In the genomic region with DNA sequence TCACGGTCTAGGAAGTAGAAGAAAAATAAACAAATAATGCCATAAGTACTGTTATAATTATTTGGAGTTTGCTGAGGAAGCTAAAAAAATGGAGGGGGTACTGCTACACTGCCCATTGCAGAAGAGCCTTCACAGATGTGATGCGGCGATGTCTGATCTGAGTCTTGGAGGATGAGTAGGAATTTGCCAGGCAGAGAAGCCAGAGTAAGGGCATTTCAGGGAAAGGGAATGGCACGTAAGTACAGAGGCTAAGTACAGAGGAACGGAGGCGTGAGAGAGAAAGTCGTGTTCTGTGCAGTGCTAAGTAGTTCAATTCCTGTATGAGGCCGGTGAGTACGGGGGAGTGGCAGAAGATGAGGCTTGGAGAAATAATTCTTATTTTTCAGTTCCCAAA, we compare ENCODE assay signal across 8 cellular contexts. TPM values are rescaled to one million over a fixed set of nuclear protein-coding genes. Genes with fewer than 3 reads are reported as not detected.
A peak's percentile ranks its signal among the peaks of the same experiment; 100 is the strongest.
DNase-seq lines count a peak whose midpoint lies in the region; ATAC-seq, FAIRE-seq and TF ChIP-seq lines count a peak whose summit lies in the region.

No MANE protein-coding gene starts in this region.

- no peak for FAIRE-seq in H1 (lab: Jason Lieb, UNC)

- no peak overlapping the region for H2AK5ac ChIP-seq in H1 (ENCODE audit: low read depth, low read length)

- H2BK120ac ChIP-seq in H1 (replicated peaks; ENCODE audit: low read depth, low read length), result no peak overlapping the region

- peaks cover 18 to 40% of the 10 kb centered on the region in 2 experiments for H3K79me2 ChIP-seq in H1 (ENCODE audit: control insufficient read depth in 1 of 2, insufficient read depth in 2 of 2, low read length in 2 of 2)

- TF ChIP-seq EP300 in H1 (IDR thresholded peaks at IDR 0.05; ENCODE audit: borderline replicate concordance in 1 of 2, low read depth in 2 of 2, low read length in 2 of 2), result no peak

- intact Hi-C loops in Panc1 (cut with micrococcal nuclease; ENCODE audit: unreplicated experiment), result no loop called here

- no peak overlapping the region for H3K4ac ChIP-seq in H1 (replicated peaks; ENCODE audit: insufficient read length, low read depth, low read length)

- ATAC-seq in Panc1, result peak; percentile 36; the same call in 1 of the 2 replicates
- ATAC-seq in activated CD4-positive, CD25-positive, alpha-beta regulatory T cell treated with anti-CD3 and anti-CD28 coated beads, Interleukin-2, amount 50 U/mL, for 24 hours, result no peak
- ATAC-seq in GM18520 (IDR thresholded peaks at IDR 0.05; ENCODE audit: unreplicated experiment), result no peak

- H3K36me3 Mint-ChIP-seq in activated naive CD4-positive, alpha-beta T cell treated with anti-CD3 and anti-CD28 coated beads, Interleukin-2, amount 10 ng/mL, durations not matched to agents 7 days and 5 days, result peaks cover 8% of the 10 kb centered on the region
- no peaks in the 10 kb centered on the region for H3K36me3 Mint-ChIP-seq in nephron (ENCODE audit: low read depth)

- no peak overlapping the region for H3K14ac ChIP-seq in H1 (ENCODE audit: insufficient read length)

- POLR2A ChIA-PET in Panc1 (lab: Charles Lee), result interaction anchor here (0.6 to 1.2 kb wide), 4 partner anchors 13 to 146 kb away, joined by 3 to 6 read pairs (median 4); no protein-coding TSS in a partner anchor
- POLR2A ChIA-PET in H1 (lab: Charles Lee; ENCODE audit: partially characterized antibody), result interaction anchor here (0.6 to 2.7 kb wide), 6 partner anchors 11 to 394 kb away, joined by 3 to 14 read pairs (median 4); a partner anchor contains a TSS

- H2AFZ ChIP-seq in H1 (ENCODE audit: low read length), result peak overlapping the region; percentile 46

- H4K91ac ChIP-seq in H1 (replicated peaks; ENCODE audit: insufficient read length, low read length), result no peak overlapping the region

- peaks cover 10% of the 10 kb centered on the region for H3K4me1 ChIP-seq in Panc1 (ENCODE audit: control insufficient read depth, insufficient read depth, low read length)
- no peaks in the 10 kb centered on the region for H3K4me1 ChIP-seq in H1 (replicated peaks in 1 of 4; ENCODE audit: control insufficient read depth in 3 of 4, insufficient read depth in 4 of 4, low read length in 3 of 4)

- no peak overlapping the region for H3K9ac ChIP-seq in H1 (replicated peaks in 1 of 4; ENCODE audit: extremely low read depth in 1 of 4, low read depth in 3 of 4, low read length in 3 of 4)

- H4K8ac ChIP-seq in H1 (ENCODE audit: extremely low read depth, insufficient read depth, low read length), result no peak overlapping the region

- peak overlapping the region; percentile 96 for H3K27ac Mint-ChIP-seq in activated naive CD4-positive, alpha-beta T cell treated with anti-CD3 and anti-CD28 coated beads, Interleukin-2, amount 10 ng/mL, durations not matched to agents 7 days and 5 days
- H3K27ac Mint-ChIP-seq in nephron, result peak overlapping the region; percentile 3 to 86 (median 50)

- H3K23ac ChIP-seq in H1 (ENCODE audit: insufficient read length), result no peak overlapping the region

- H3K36me3 ChIP-seq in Panc1 (ENCODE audit: control insufficient read depth, insufficient read depth, low read length) (no peaks in the 10 kb centered on the region; the same call in 1 of the 2 replicates), H1 (ENCODE audit: control insufficient read depth in 2 of 4, insufficient read depth in 4 of 4, low read length in 3 of 4) (no peaks in the 10 kb centered on the region)

- H3K4me3 Mint-ChIP-seq in activated naive CD4-positive, alpha-beta T cell treated with anti-CD3 and anti-CD28 coated beads, Interleukin-2, amount 10 ng/mL, durations not matched to agents 7 days and 5 days, result peak overlapping the region; percentile 92
- H3K4me3 Mint-ChIP-seq in nephron, result peak overlapping the region; percentile 90 to 96 (median 94)

- peak; percentile 28 for DNase-seq in activated naive CD4-positive, alpha-beta T cell treated with anti-CD3 and anti-CD28 coated beads, Interleukin-2, amount 10 ng/mL, durations not matched to agents 7 days and 5 days
- no peak for DNase-seq in activated naive CD4-positive, alpha-beta T cell treated with anti-CD3 and anti-CD28 coated beads, Interleukin-2, amount 50 U/mL, for 16 hours
- DNase-seq in Panc1 (ENCODE audit: low read depth, low spot score) (no peak), H1 (ENCODE audit: low read depth in 1 of 2, low spot score in 2 of 2) (no peak), SHP77 (lab: John Stamatoyannopoulos, UW) (no peak)

- in situ Hi-C loops in Panc1 (cut with HindIII; ENCODE audit: low pct_unique_long_range_greater_than_20kb, low sequenced_read_pairs), result no loop called here

- H3K18ac ChIP-seq in H1 (ENCODE audit: extremely low read depth, low read length), result no peak overlapping the region

- H4K5ac ChIP-seq in H1 (ENCODE audit: insufficient read length, low read depth, low read length), result no peak overlapping the region

- H3K27me3 Mint-ChIP-seq in activated naive CD4-positive, alpha-beta T cell treated with anti-CD3 and anti-CD28 coated beads, Interleukin-2, amount 10 ng/mL, durations not matched to agents 7 days and 5 days, result no peaks in the 10 kb centered on the region
- peaks cover 13% of the 10 kb centered on the region for H3K27me3 Mint-ChIP-seq in nephron (ENCODE audit: low read depth)

- H3K27ac ChIP-seq in Panc1 (ENCODE audit: low read length), result peak overlapping the region; percentile 66
- H3K27ac ChIP-seq in H1 (ENCODE audit: low read depth, low read length), result no peak overlapping the region

- no peak overlapping the region for H2BK20ac ChIP-seq in H1 (ENCODE audit: low read length)

- no peak for TF ChIP-seq RAD21 in H1 (IDR thresholded peaks at IDR 0.05 in 1 of 2, conservative IDR thresholded peaks at IDR 0.05 in 1 of 2; ENCODE audit: low read depth in 2 of 2, low read length in 2 of 2)

- TF ChIP-seq POLR2A in H1 (IDR thresholded peaks at IDR 0.05; ENCODE audit: control extremely low read depth in 1 of 2, low read depth in 2 of 2, low read length in 2 of 2), result no peak

- peaks cover 6% of the 10 kb centered on the region; the same call in 1 of the 2 replicates for H3K23me2 ChIP-seq in H1 (ENCODE audit: low read depth, low read length)

- H3K27me3 ChIP-seq in Panc1 (ENCODE audit: control insufficient read depth, insufficient read depth, low read length) (no peaks in the 10 kb centered on the region), H1 (replicated peaks in 1 of 4; ENCODE audit: control insufficient read depth in 3 of 4, extremely low read depth in 1 of 4, insufficient read depth in 3 of 4, low read length in 3 of 4) (no peaks in the 10 kb centered on the region)

- H2BK12ac ChIP-seq in H1 (ENCODE audit: low read depth, low read length), result 0 out of 2 replicates have a peak overlapping the region, but pooled peaks have one; percentile 32

- CTCF ChIA-PET in activated naive CD4-positive, alpha-beta T cell treated with anti-CD3 and anti-CD28 coated beads, Interleukin-2, amount 10 ng/mL, durations not matched to agents 7 days and 5 days (lab: Charles Lee), result interaction anchor here (0.5 to 1.6 kb wide), 6 partner anchors 66 to 167 kb away, joined by 3 to 15 read pairs (median 6); a partner anchor contains a TSS
- CTCF ChIA-PET in Panc1 (lab: Charles Lee) (interaction anchor here (0.5 to 1.9 kb wide), 6 partner anchors 10 to 135 kb away, joined by 3 to 7 read pairs (median 6); a partner anchor contains a TSS), H1 (lab: Charles Lee; ENCODE audit: partially characterized antibody) (interaction anchor here (0.9 to 3.0 kb wide), 7 partner anchors 20 to 166 kb away, joined by 3 to 11 read pairs (median 7); a partner anchor contains a TSS)

- no peaks in the 10 kb centered on the region for H3K79me1 ChIP-seq in H1 (ENCODE audit: low read depth, low read length)

- H3K4me2 ChIP-seq in H1 (ENCODE audit: insufficient read depth in 1 of 2, low read depth in 2 of 2, low read length in 2 of 2), result peak overlapping the region; percentile 61 to 75

- H3K56ac ChIP-seq in H1 (replicated peaks; ENCODE audit: insufficient read length, low read depth, low read length), result no peak overlapping the region

- H3K9me3 Mint-ChIP-seq in activated naive CD4-positive, alpha-beta T cell treated with anti-CD3 and anti-CD28 coated beads, Interleukin-2, amount 10 ng/mL, durations not matched to agents 7 days and 5 days, result no peaks in the 10 kb centered on the region
- no peaks in the 10 kb centered on the region for H3K9me3 Mint-ChIP-seq in nephron

- peaks cover 45% of the 10 kb centered on the region for H3K4me1 Mint-ChIP-seq in activated naive CD4-positive, alpha-beta T cell treated with anti-CD3 and anti-CD28 coated beads, Interleukin-2, amount 10 ng/mL, durations not matched to agents 7 days and 5 days
- peaks cover 19% of the 10 kb centered on the region for H3K4me1 Mint-ChIP-seq in nephron

- H2BK15ac ChIP-seq in H1 (ENCODE audit: low read length), result peak overlapping the region; percentile 34; the same call in 1 of the 2 replicates

- no TSS peak for BruUV-seq in Panc1 (replicated peaks; lab: Mats Ljungman, UMichigan)

- TF ChIP-seq CTCF in Panc1 (IDR thresholded peaks at IDR 0.05), result no peak
- no peak for TF ChIP-seq CTCF in H1 (IDR thresholded peaks at IDR 0.05; ENCODE audit: control extremely low read depth in 1 of 3, insufficient read depth in 1 of 3, low read depth in 1 of 3, low read length in 3 of 3)
- TF ChIP-seq CTCF in nephron (IDR thresholded peaks at IDR 0.05; ENCODE audit: unreplicated experiment in 3 of 3), result no peak

- peaks cover 3% of the 10 kb centered on the region in 2 experiments for H4K20me1 ChIP-seq in H1 (replicated peaks in 1 of 2; ENCODE audit: control insufficient read depth in 1 of 2, insufficient read depth in 2 of 2, low read length in 2 of 2)

- no peaks in the 10 kb centered on the region for H3K9me3 ChIP-seq in Panc1 (ENCODE audit: control insufficient read depth, insufficient read depth, low read depth, low read length)
- H3K9me3 ChIP-seq in H1 (ENCODE audit: insufficient read depth in 2 of 2, low read depth in 1 of 2, low read length in 1 of 2), result no peaks in the 10 kb centered on the region

- H3K4me3 ChIP-seq in Panc1 (ENCODE audit: low read depth in 2 of 2, low read length in 2 of 2) (peak overlapping the region; percentile 80 to 94), H1 (ENCODE audit: extremely low read depth in 1 of 4, insufficient read depth in 2 of 4, low read depth in 3 of 4, low read length in 4 of 4) (peak overlapping the region in 1 of 4 experiments; percentile 93; a peak in 4 of 8 replicates)

- no peak overlapping the region for H2BK5ac ChIP-seq in H1 (ENCODE audit: low read depth, low read length)

- WGBS in H1 (ENCODE audit: extremely low coverage in 1 of 2, insufficient coverage in 1 of 2, insufficient read length in 1 of 2, insufficient replicate concordance in 2 of 2, low coverage in 1 of 2, low lambda C conversion rate in 2 of 2, missing lambda C conversion rate in 1 of 2), 2 experiments, result 70% methylated on average over 9 of the region's 9 CpGs; no CpG with 5 or more reads in 1 of the 2 experiments

RNA-seq across cellular contexts. Expression of a gene that starts 0.7 kb away (rescaled TPM):
- total RNA-seq in Panc1 (2021; ENCODE audit: unreplicated experiment), result 148 TPM
- 94.8 TPM for polyA plus RNA-seq in Panc1 (2012; ENCODE audit: insufficient read length)
- 101 and 102 TPM in 2 replicates for total RNA-seq in H1 (2021; fragmentation: NEBNext Ultra II Directional; extraction: Animal tissue kit (Norgen Biotek cat#: 25700))
- 44.2 and 51.8 TPM in 2 replicates for polyA plus RNA-seq in H1 (2011; rRNA removed)
- 58.1 TPM for polyA plus RNA-seq in H1 (2011; cell fraction: cytosol; rRNA removed)
- polyA plus RNA-seq in H1 (2011; cell fraction: nucleus; rRNA removed), result 45.2 TPM
- polyA plus RNA-seq in H1 (2012, experiment 1 of 2), result 58.4 to 70.9 TPM (median 63.2 TPM) in 4 replicates
- 69.4 TPM for polyA plus RNA-seq in H1 (2012, experiment 2 of 2)
- polyA plus RNA-seq in H1 (2013, experiment 1 of 2), result 96.2 TPM
- polyA plus RNA-seq in H1 (2013, experiment 2 of 2), result 83.9 TPM
- 40.6 and 44.1 TPM in 2 replicates for polyA minus RNA-seq in H1 (2011; rRNA and poly(A)+ RNA removed)
- polyA minus RNA-seq in H1 (2011; cell fraction: cytosol; rRNA and poly(A)+ RNA removed), result 20.0 TPM
- polyA minus RNA-seq in H1 (2011; cell fraction: nucleus; rRNA and poly(A)+ RNA removed), result 41.5 TPM

RNA-seq across cellular contexts. Expression of a gene that starts 50.2 kb away (rescaled TPM):
- total RNA-seq in Panc1 (2021; ENCODE audit: unreplicated experiment), result 129 TPM
- 156 TPM for polyA plus RNA-seq in Panc1 (2012; ENCODE audit: insufficient read length)
- total RNA-seq in H1 (2021; fragmentation: NEBNext Ultra II Directional; extraction: Animal tissue kit (Norgen Biotek cat#: 25700)), result 54.8 and 64.3 TPM in 2 replicates
- polyA plus RNA-seq in H1 (2011; rRNA removed), result 69.9 and 147 TPM in 2 replicates
- polyA plus RNA-seq in H1 (2011; cell fraction: cytosol; rRNA removed), result 40.8 TPM
- 381 TPM for polyA plus RNA-seq in H1 (2011; cell fraction: nucleus; rRNA removed)
- 65.6 to 77.5 TPM (median 73.0 TPM) in 4 replicates for polyA plus RNA-seq in H1 (2012, experiment 1 of 2)
- polyA plus RNA-seq in H1 (2012, experiment 2 of 2), result 62.7 TPM
- polyA plus RNA-seq in H1 (2013, experiment 1 of 2), result 65.9 TPM
- 65.6 TPM for polyA plus RNA-seq in H1 (2013, experiment 2 of 2)
- polyA minus RNA-seq in H1 (2011; rRNA and poly(A)+ RNA removed), result 42.3 and 63.6 TPM in 2 replicates
- 61.0 TPM for polyA minus RNA-seq in H1 (2011; cell fraction: cytosol; rRNA and poly(A)+ RNA removed)
- polyA minus RNA-seq in H1 (2011; cell fraction: nucleus; rRNA and poly(A)+ RNA removed), result 89.8 TPM
